In the genomic region with DNA sequence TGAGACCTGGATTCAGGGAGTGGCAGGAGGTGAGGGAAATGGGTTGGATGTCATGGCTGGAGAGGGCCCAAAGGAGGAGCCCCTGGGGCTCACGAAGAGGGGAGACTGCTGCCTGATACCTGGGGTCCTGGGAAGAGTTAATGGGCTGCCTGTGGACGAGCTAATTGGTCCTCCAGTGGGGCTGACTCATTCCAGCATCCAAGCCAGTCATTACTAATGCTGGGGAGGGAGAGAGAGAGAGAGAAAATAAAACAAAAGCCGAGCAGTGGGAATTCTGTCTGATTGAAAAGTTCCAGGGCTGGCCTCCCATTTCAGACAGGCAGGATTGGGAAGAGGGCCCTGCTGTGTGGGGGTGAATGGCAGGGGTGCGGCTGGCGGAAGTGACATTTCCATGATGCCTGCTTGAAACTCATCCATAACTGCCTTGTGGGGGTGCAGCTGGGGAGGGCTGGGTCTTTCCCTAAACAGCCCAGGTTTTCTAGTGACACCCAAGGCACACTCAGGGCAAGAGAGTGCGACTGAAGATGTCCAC, we compare ENCODE assay signal across 11 cellular contexts.
DNase-seq lines count a peak whose midpoint lies in the region; ATAC-seq, FAIRE-seq and TF ChIP-seq lines count a peak whose summit lies in the region.
"Had no signal": no experiment of that assay in that cellular context is flagged by ENCODE, and none has a peak within 500 bp of the region (broad histone marks: within the 10 kb centered on the region; RNA-seq: fewer than 3 reads in every experiment).

No MANE protein-coding gene starts in this region.

- no peak for FAIRE-seq in urothelium cell line (lab: Jason Lieb, UNC)

- peak overlapping the region; percentile 59 for H3K9ac ChIP-seq in adipocyte (ENCODE audit: low read length)

- DNase-seq in G401 (ENCODE audit: low spot score): peak; percentile 17
- peak; percentile 17 for DNase-seq in adipocyte (ENCODE audit: low read depth)
- DNase-seq in heart left ventricle: peak in 2 of 5 donors; percentile 13 to 42
- peak; percentile 2 for DNase-seq in prostate gland (ENCODE audit: low spot score)
- no peak for DNase-seq in globus pallidus (ENCODE audit: low spot score)
- DNase-seq in NCI-H1694 treated with DMSO at 0.1 percent for 48 hours (lab: John Stamatoyannopoulos, UW): no peak
- DNase-seq in urothelium cell line (ENCODE audit: low spot score): no peak
- DNase-seq: activated CD8-positive, alpha-beta T cell treated with anti-CD3 and anti-CD28 coated beads for 36 hours; CD4-positive, CD25-positive, alpha-beta regulatory T cell; stimulated activated naive CD4-positive, alpha-beta T cell had no signal

- in situ Hi-C loops in G401 (cut with HindIII; ENCODE audit: low sequenced_read_pairs): no loop called here

- H3K9me3 ChIP-seq in adipocyte (ENCODE audit: control insufficient read depth, low read length) (peaks cover 6% of the 10 kb centered on the region), heart left ventricle (peaks cover 0 to 12% (median 7%) of the 10 kb centered on the region in 12 donors), prostate gland (no peaks in the 10 kb centered on the region)

- H3K4me3 ChIP-seq in adipocyte (ENCODE audit: low read length) (peak overlapping the region; percentile 18), heart left ventricle (no peak overlapping the region), prostate gland (no peak overlapping the region)

- peaks cover 30% of the 10 kb centered on the region for H3K4me1 ChIP-seq in adipocyte (ENCODE audit: control insufficient read depth, insufficient read depth, low read length)
- peaks cover 0 to 24% (median 8%) of the 10 kb centered on the region in 12 donors for H3K4me1 ChIP-seq in heart left ventricle
- no peaks in the 10 kb centered on the region for H3K4me1 ChIP-seq in prostate gland (replicated peaks)

- WGBS in heart left ventricle, 4 donors: 67 to 73% (median 72%) methylated on average over 6 of the region's 6 CpGs
- 59% methylated on average over 6 of the region's 6 CpGs for WGBS in prostate gland

- TF ChIP-seq POLR2A in heart left ventricle (IDR thresholded peaks at IDR 0.05) (no peak), prostate gland (IDR thresholded peaks at IDR 0.05) (no peak)

- H3K27ac ChIP-seq in heart left ventricle (peak overlapping the region in 3 of 12 donors; percentile 1 to 78 (median 7)), prostate gland (no peak overlapping the region)

- no peaks in the 10 kb centered on the region for H3K27me3 ChIP-seq in adipocyte (replicated peaks; ENCODE audit: control insufficient read depth, insufficient read depth, low read length)
- H3K27me3 ChIP-seq in heart left ventricle: no peaks in the 10 kb centered on the region
- H3K27me3 ChIP-seq in prostate gland (replicated peaks; ENCODE audit: insufficient read depth): no peaks in the 10 kb centered on the region

- intact Hi-C loops in heart left ventricle (cut with DNase I) (no loop called here), prostate gland (cut with DNase I) (no loop called here)

- no peaks in the 10 kb centered on the region for H3K36me3 ChIP-seq in adipocyte (ENCODE audit: control insufficient read depth, insufficient read depth, low read length, severe bottlenecking)
- no peaks in the 10 kb centered on the region for H3K36me3 ChIP-seq in heart left ventricle
- H3K36me3 ChIP-seq in prostate gland: no peaks in the 10 kb centered on the region

- ATAC-seq in heart left ventricle: peak in 3 of 4 donors; percentile 38 to 71 (median 56)
- no peak for ATAC-seq in GM19328 (IDR thresholded peaks at IDR 0.05; ENCODE audit: unreplicated experiment)
- ATAC-seq: activated CD8-positive, alpha-beta T cell treated with anti-CD3 and anti-CD28 coated beads for 36 hours had no signal

- TF ChIP-seq CTCF in heart left ventricle (IDR thresholded peaks at IDR 0.05) (no peak), prostate gland (IDR thresholded peaks at IDR 0.05) (no peak)

Comparison
In these comparisons a context has a peak if more than half of its experiments do, and no peak if none do; other contexts are left out.
1. DNase-seq: peak in G401 (single experiment), adipocyte (single experiment) and prostate gland (single experiment); none in globus pallidus (single experiment), NCI-H1694 treated with DMSO at 0.1 percent for 48 hours (single experiment) and urothelium cell line (single experiment).